Comparison of ENCODE assay signal across 8 cellular contexts in genomic region chr1:16895602-16896315, GRCh38. TPM values are rescaled to one million over a fixed set of nuclear protein-coding genes. Genes with fewer than 3 reads are reported as not detected.
DNase-seq lines count a peak whose midpoint lies in the region; ATAC-seq, FAIRE-seq and TF ChIP-seq lines count a peak whose summit lies in the region.
"Not testable (repeated sequence)": the region's sequence is repeated elsewhere in the genome, so short reads cannot be mapped to it uniquely, and the experiment has no call there.

Gene RNU1-2 (plus strand): TSS chr1:16895980.

- TF ChIP-seq CTCF in keratinocyte (optimal IDR thresholded peaks at IDR 0.05 in 1 of 3, IDR thresholded peaks at IDR 0.05 in 1 of 3, conservative IDR thresholded peaks at IDR 0.05 in 1 of 3; ENCODE audit: extremely low read depth in 1 of 3, insufficient read depth in 2 of 3, low read length in 3 of 3) = not testable (repeated sequence)

- peak within 1 kb of the TSS; percentile 83 for H3K4me2 ChIP-seq in keratinocyte (ENCODE audit: control insufficient read depth, extremely low read depth, insufficient read depth, low read depth, low read length)

- H2AFZ ChIP-seq in keratinocyte (ENCODE audit: control insufficient read depth, low read length) = peak within 1 kb of the TSS; percentile 79

- TF ChIP-seq POLR2A in GM19193 (IDR thresholded peaks at IDR 0.05; ENCODE audit: extremely low read depth, insufficient read depth, insufficient read length) = peak; percentile 92

- not testable (repeated sequence) for H3K36me3 ChIP-seq in keratinocyte (ENCODE audit: control insufficient read depth in 2 of 2, extremely low read depth in 1 of 2, insufficient read depth in 2 of 2, low read length in 2 of 2)

- H3K27ac ChIP-seq in keratinocyte (ENCODE audit: control insufficient read depth, insufficient read depth, low read length) = peak within 1 kb of the TSS; percentile 93

- H3K79me2 ChIP-seq in keratinocyte (ENCODE audit: control insufficient read depth, insufficient read depth, low read length) = not testable (repeated sequence)

- peak; percentile 99 for ATAC-seq in HG03439 (IDR thresholded peaks at IDR 0.05; ENCODE audit: unreplicated experiment)

- not testable (repeated sequence) for H3K27me3 ChIP-seq in keratinocyte (ENCODE audit: control insufficient read depth, extremely low read depth, insufficient read depth, low read length)

- peak within 1 kb of the TSS; percentile 89 for H3K9ac ChIP-seq in keratinocyte (ENCODE audit: control insufficient read depth, extremely low read depth, insufficient read depth, low read length)

- DNase-seq in Ammon's horn (ENCODE audit: low spot score) = peak; percentile 93
- peak; percentile 91 for DNase-seq in NCI-H510A (lab: John Stamatoyannopoulos, UW)
- peak; percentile 69 for DNase-seq in activated CD4-positive, CD25-positive, alpha-beta regulatory T cell treated with anti-CD3 and anti-CD28 coated beads, Interleukin-2, amount 50 U/mL, for 72 hours
- DNase-seq in cerebellar cortex (ENCODE audit: low spot score) = peak; percentile 99
- DNase-seq in keratinocyte (ENCODE audit: low read depth, low spot score) = peak; percentile 100
- DNase-seq in stimulated activated CD4-positive, alpha-beta T cell treated with anti-CD3 and anti-CD28 coated beads, Interleukin-12 subunit alpha, Interleukin-12 subunit beta, amount 100 ng/mL, for 24 hours (ENCODE audit: low read depth in 2 of 2) = peak; percentile 77 to 79

- not testable (repeated sequence) for FAIRE-seq in keratinocyte (lab: Jason Lieb, UNC)

- dilution Hi-C loops in keratinocyte (cut with MboI; ENCODE audit: extremely low pct_ligation_motif_present, low sequenced_read_pairs) = not testable (repeated sequence)

- not testable (repeated sequence) for H3K4me1 ChIP-seq in keratinocyte (ENCODE audit: control insufficient read depth, extremely low read depth, insufficient read depth, low read length)

- H3K4me3 ChIP-seq in keratinocyte (ENCODE audit: control insufficient read depth in 2 of 3, extremely low read depth in 1 of 3, insufficient read depth in 2 of 3, low read depth in 1 of 3, low read length in 3 of 3) = peak within 1 kb of the TSS; percentile 27 to 58 (median 55)

- H3K9me3 ChIP-seq in keratinocyte (ENCODE audit: control insufficient read depth, low read depth, low read length) = not testable (repeated sequence)

- H3K9me1 ChIP-seq in keratinocyte (ENCODE audit: control insufficient read depth, extremely low read depth, insufficient read depth, low read length) = not testable (repeated sequence)

- not testable (repeated sequence) for H4K20me1 ChIP-seq in keratinocyte (ENCODE audit: control insufficient read depth, extremely low read depth, insufficient read depth, low read length)

RNA-seq across cellular contexts. Expression of gene RNU1-2, which starts in this region (rescaled TPM):
- 66.0 to 67.0 TPM in 2 of 3 replicates, not detected in the other for polyA plus RNA-seq in keratinocyte
- not detected for polyA plus RNA-seq in keratinocyte (2011; ENCODE audit: low read depth)
- not detected in 2 replicates for polyA plus RNA-seq in keratinocyte (2011; cell fraction: cytosol; rRNA removed)
- polyA plus RNA-seq in keratinocyte (2011; cell fraction: nucleus; rRNA removed) = under 0.01 TPM in 2 replicates
- polyA plus RNA-seq in keratinocyte (2012; ENCODE audit: low replicate concordance) = not detected in 2 replicates
- 13,175 to 24,724 TPM (median 16,252 TPM) in 3 replicates for polyA minus RNA-seq in keratinocyte
- polyA minus RNA-seq in keratinocyte (2011; cell fraction: cytosol; rRNA and poly(A)+ RNA removed) = 39,283 TPM
- polyA minus RNA-seq in keratinocyte (2011; cell fraction: nucleus; rRNA and poly(A)+ RNA removed) = 15,420 and 21,721 TPM in 2 replicates

Comparison
In these comparisons a context has a peak if more than half of its experiments do, and no peak if none do; other contexts are left out.
1. Peak in every context shown above with its lines: DNase-seq, ATAC-seq, H3K4me3 ChIP-seq and H3K27ac ChIP-seq.